In genomic region chr20:17856024-17856564, GRCh38 we compare ENCODE assay signal across 10 cellular contexts.
A peak's percentile ranks its signal among the peaks of the same experiment; 100 is the strongest.
DNase-seq lines count a peak whose midpoint lies in the region; ATAC-seq and TF ChIP-seq lines count a peak whose summit lies in the region.
"Had no signal": no experiment of that assay in that cellular context is flagged by ENCODE, and none has a peak within 500 bp of the region (broad histone marks: within the 10 kb centered on the region; RNA-seq: fewer than 3 reads in every experiment).

No MANE protein-coding gene starts in this region.

- H3K36me3 ChIP-seq in uterus (no peaks in the 10 kb centered on the region), tibial nerve (no peaks in the 10 kb centered on the region)
- H3K36me3 ChIP-seq: HAP-1, neutrophil had no signal

- H3K27ac ChIP-seq in foreskin keratinocyte (no peak overlapping the region), uterus (no peak overlapping the region), tibial nerve (no peak overlapping the region)
- H3K27ac ChIP-seq: neutrophil had no signal

- H3K4me1 ChIP-seq in foreskin keratinocyte (peaks cover 4% of the 10 kb centered on the region), uterus (no peaks in the 10 kb centered on the region), tibial nerve (peaks cover 0 to 14% (median 10%) of the 10 kb centered on the region in 4 donors)
- H3K4me1 ChIP-seq: HAP-1 had no signal

- intact Hi-C loops in uterus (cut with DNase I; ENCODE audit: low total_unique reads): no loop called here
- intact Hi-C loops in left cardiac atrium (cut with DNase I): no loop called here

- H3K9me3 ChIP-seq in uterus (no peaks in the 10 kb centered on the region), tibial nerve (no peaks in the 10 kb centered on the region)
- H3K9me3 ChIP-seq: HAP-1, neutrophil had no signal

- H3K4me3 Mint-ChIP-seq in IgD-negative memory B cell: peak overlapping the region in 3 of 4 donors; percentile 2 to 43 (median 34)

- TF ChIP-seq EP300 in tibial nerve (IDR thresholded peaks at IDR 0.05): no peak

- no peaks in the 10 kb centered on the region for H3K27me3 ChIP-seq in foreskin keratinocyte
- no peaks in the 10 kb centered on the region for H3K27me3 ChIP-seq in uterus
- no peaks in the 10 kb centered on the region for H3K27me3 ChIP-seq in tibial nerve

- no peaks in the 10 kb centered on the region for H3K9me3 Mint-ChIP-seq in IgD-negative memory B cell

- peaks cover 6% of the 10 kb centered on the region for H3K27me3 Mint-ChIP-seq in IgD-negative memory B cell

- peaks cover 40 to 44% (median 42%) of the 10 kb centered on the region in 3 donors for H3K4me1 Mint-ChIP-seq in IgD-negative memory B cell

- H3K4me3 ChIP-seq in uterus: no peak overlapping the region
- H3K4me3 ChIP-seq in tibial nerve: no peak overlapping the region
- H3K4me3 ChIP-seq: HAP-1 had no signal

- no peaks in the 10 kb centered on the region for H3K36me3 Mint-ChIP-seq in IgD-negative memory B cell

- no peak for TF ChIP-seq CTCF in foreskin keratinocyte (conservative IDR thresholded peaks at IDR 0.05)
- no peak for TF ChIP-seq CTCF in uterus (IDR thresholded peaks at IDR 0.05)
- TF ChIP-seq CTCF in tibial nerve (IDR thresholded peaks at IDR 0.05): no peak

- DNase-seq in foreskin keratinocyte (peak in 1 of 2 donors; percentile 13), kidney glomerular epithelial cell (lab: John Stamatoyannopoulos, UW) (no peak), uterus (no peak), tibial nerve (ENCODE audit: low spot score in 2 of 2) (no peak), left cardiac atrium (no peak)

- peak overlapping the region; percentile 52 to 86 (median 54) for H3K27ac Mint-ChIP-seq in IgD-negative memory B cell

- 32 to 38% methylated on average over 3 of the region's 3 CpGs for WGBS in tibial nerve, 2 donors

- peak; percentile 68 for ATAC-seq in GM18499 (IDR thresholded peaks at IDR 0.05; ENCODE audit: insufficient read depth, unreplicated experiment)
- peak; percentile 84 for ATAC-seq in GM21619 (IDR thresholded peaks at IDR 0.05; ENCODE audit: unreplicated experiment)
- ATAC-seq in foreskin keratinocyte: peak; percentile 46
- ATAC-seq in left cardiac atrium: no peak

- TF ChIP-seq POLR2A in uterus (IDR thresholded peaks at IDR 0.05) (no peak), tibial nerve (IDR thresholded peaks at IDR 0.05) (no peak)

Comparison
In these comparisons a context has a peak if more than half of its experiments do, and no peak if none do; other contexts are left out.
1. ATAC-seq: peak in GM18499 (single experiment), GM21619 (single experiment) and foreskin keratinocyte (single experiment); none in left cardiac atrium (0 of 2).